7 cellular contexts compared by ENCODE assay signal in the genomic region with DNA sequence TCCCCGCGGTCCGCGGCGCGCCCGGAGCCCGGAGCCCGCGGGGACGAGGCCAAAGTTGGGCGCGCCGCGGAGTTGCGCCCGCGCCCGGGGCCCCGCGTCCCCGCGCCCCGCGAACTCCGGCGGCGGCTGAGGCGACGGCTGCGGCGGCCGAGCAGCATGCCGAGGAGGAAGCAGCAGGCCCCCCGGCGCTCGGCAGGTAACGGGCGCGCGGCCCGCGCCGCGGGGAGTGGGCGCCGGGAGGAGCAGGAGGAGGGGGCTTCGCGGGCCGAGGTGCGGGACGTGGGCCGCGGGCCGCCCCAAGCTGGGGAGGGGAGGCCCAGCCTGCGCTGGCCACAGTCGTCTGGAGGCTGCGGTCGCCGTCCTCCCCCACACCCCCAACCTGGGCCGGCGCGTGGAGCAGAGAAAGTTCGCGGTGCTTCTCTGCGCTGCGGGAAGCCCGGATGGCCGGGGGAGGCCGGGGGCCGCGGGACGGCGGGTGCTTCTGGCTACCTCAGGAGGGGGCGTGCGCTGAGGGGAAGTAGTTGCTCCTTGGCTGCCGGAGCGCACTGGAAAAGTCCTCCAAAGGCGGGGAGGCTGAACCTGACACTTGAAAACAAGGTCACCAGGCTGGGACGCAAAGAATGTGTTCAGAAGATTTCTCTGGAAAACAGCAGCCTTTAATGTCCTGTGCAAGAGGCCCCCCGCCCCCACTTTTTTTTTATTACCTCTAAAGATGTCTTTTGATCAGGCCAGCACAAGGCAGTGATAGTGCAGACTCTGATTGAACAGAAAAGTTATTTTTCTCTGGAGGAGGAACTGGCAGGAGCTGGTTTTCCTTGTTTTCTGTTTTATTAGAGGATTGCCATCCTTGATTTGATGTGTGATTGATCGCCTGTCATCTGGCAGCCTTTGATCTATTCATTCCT. TPM values are rescaled to one million over a fixed set of nuclear protein-coding genes. Genes with fewer than 3 reads are reported as not detected.
DNase-seq lines count a peak whose midpoint lies in the region; TF ChIP-seq lines count a peak whose summit lies in the region.

No MANE protein-coding gene starts in this region.

- no peak overlapping the region for H4K8ac ChIP-seq in neuronal stem cell (ENCODE audit: low read depth, low read length)

- H3K4ac ChIP-seq in neuronal stem cell (ENCODE audit: low read length), result no peak overlapping the region

- H3K18ac ChIP-seq in neuronal stem cell (ENCODE audit: low read length), result peak overlapping the region; percentile 71

- peak overlapping the region; percentile 34 for H3K23ac ChIP-seq in neuronal stem cell (ENCODE audit: low read depth, low read length, poor library complexity)

- no peak for TF ChIP-seq CTCF in fibroblast of villous mesenchyme (IDR thresholded peaks at IDR 0.05; ENCODE audit: insufficient read depth, low read depth, low read length)

- peaks cover 9 to 14% of the 10 kb centered on the region in 2 donors for H3K4me1 ChIP-seq in neuronal stem cell (ENCODE audit: control insufficient read depth in 2 of 2, insufficient read depth in 1 of 2, low read depth in 1 of 2, low read length in 2 of 2)

- peak overlapping the region; percentile 91 for H2AFZ ChIP-seq in neuronal stem cell (ENCODE audit: low read length)

- DNase-seq in ELF-1 (ENCODE audit: low read depth, low spot score) (peak; percentile 58), Kasumi-1 (lab: John Stamatoyannopoulos, UW) (peak; percentile 44 to 61), fibroblast of villous mesenchyme (ENCODE audit: low read depth) (peak; percentile 62), neuronal stem cell (ENCODE audit: low spot score) (peak; percentile 23), amniotic stem cell (lab: John Stamatoyannopoulos, UW) (no peak), midbrain (lab: John Stamatoyannopoulos, UW) (no peak)
- peak; percentile 69 for DNase-seq in activated CD8-positive, alpha-beta memory T cell treated with anti-CD3 and anti-CD28 coated beads, Interleukin-2, amount 50 U/mL, for 48 hours

- no peak overlapping the region for H2BK12ac ChIP-seq in neuronal stem cell (ENCODE audit: low read length)

- no peak overlapping the region for H2AK5ac ChIP-seq in neuronal stem cell (ENCODE audit: low read depth, low read length)

- H3K79me1 ChIP-seq in neuronal stem cell (ENCODE audit: low read depth, low read length), result no peaks in the 10 kb centered on the region

- no peak overlapping the region for H3K27ac ChIP-seq in neuronal stem cell (replicated peaks; ENCODE audit: low read length)

- peaks cover 0 to 38% (median 7%) of the 10 kb centered on the region in 3 experiments for H3K27me3 ChIP-seq in neuronal stem cell (ENCODE audit: control insufficient read depth in 3 of 3, insufficient read depth in 3 of 3, low read depth in 1 of 3, low read length in 3 of 3)

- H2BK120ac ChIP-seq in neuronal stem cell (ENCODE audit: low read depth, low read length), result no peak overlapping the region

- H3K9ac ChIP-seq in neuronal stem cell (ENCODE audit: low read depth, low read length, poor library complexity), result peak overlapping the region; percentile 73

- peak overlapping the region; percentile 92 for H3K4me3 ChIP-seq in fibroblast of villous mesenchyme (ENCODE audit: low read depth, low read length)
- peak overlapping the region; percentile 77 to 88 for H3K4me3 ChIP-seq in neuronal stem cell (ENCODE audit: low read length in 2 of 2)

- no peak overlapping the region for H4K91ac ChIP-seq in neuronal stem cell (ENCODE audit: low read depth, low read length, poor library complexity)

- no CpG with 5 or more reads among the region's 82 CpGs for WGBS in neuronal stem cell (ENCODE audit: extremely low coverage in 2 of 2, insufficient read length in 2 of 2, insufficient replicate concordance in 1 of 2), 2 donors

- H3K36me3 ChIP-seq in neuronal stem cell (replicated peaks in 1 of 2; ENCODE audit: control insufficient read depth in 2 of 2, insufficient read depth in 2 of 2, low read length in 2 of 2), result no peaks in the 10 kb centered on the region

- H3K9me3 ChIP-seq in neuronal stem cell (replicated peaks in 1 of 2; ENCODE audit: control insufficient read depth in 2 of 2, insufficient read depth in 1 of 2, low read depth in 1 of 2, low read length in 2 of 2), result no peaks in the 10 kb centered on the region

- H3K4me2 ChIP-seq in neuronal stem cell (ENCODE audit: insufficient read depth, low read length, poor library complexity, severe bottlenecking), result peak overlapping the region; percentile 95

- no peak overlapping the region for H2BK15ac ChIP-seq in neuronal stem cell (ENCODE audit: low read length)

- no peak overlapping the region for H2BK5ac ChIP-seq in neuronal stem cell (ENCODE audit: low read length)

- no peak overlapping the region for H3K14ac ChIP-seq in neuronal stem cell (ENCODE audit: low read length)

RNA-seq across cellular contexts. Expression of a gene that starts 1.4 kb away (rescaled TPM):
- total RNA-seq in fibroblast of villous mesenchyme, result 11.9 and 13.4 TPM in 2 replicates
- 1.0 TPM for polyA plus RNA-seq in neuronal stem cell (2013, experiment 1 of 2)
- polyA plus RNA-seq in neuronal stem cell (2013, experiment 2 of 2), result 0.96 TPM

RNA-seq across cellular contexts. Expression of a gene that starts 3.0 kb away (rescaled TPM):
- 11.6 and 12.1 TPM in 2 replicates for total RNA-seq in fibroblast of villous mesenchyme
- 7.2 TPM for polyA plus RNA-seq in neuronal stem cell (2013, experiment 1 of 2)
- polyA plus RNA-seq in neuronal stem cell (2013, experiment 2 of 2), result 7.1 TPM

Comparison
In these comparisons a context has a peak if more than half of its experiments do, and no peak if none do; other contexts are left out.
1. DNase-seq: peak in ELF-1 (single experiment), Kasumi-1 (2 of 2), activated CD8-positive, alpha-beta memory T cell treated with anti-CD3 and anti-CD28 coated beads, Interleukin-2, amount 50 U/mL, for 48 hours (single experiment), fibroblast of villous mesenchyme (single experiment) and neuronal stem cell (single experiment); none in amniotic stem cell (single experiment) and midbrain (single experiment).